Comparison of ENCODE assay signal across 8 cellular contexts in the genomic region with DNA sequence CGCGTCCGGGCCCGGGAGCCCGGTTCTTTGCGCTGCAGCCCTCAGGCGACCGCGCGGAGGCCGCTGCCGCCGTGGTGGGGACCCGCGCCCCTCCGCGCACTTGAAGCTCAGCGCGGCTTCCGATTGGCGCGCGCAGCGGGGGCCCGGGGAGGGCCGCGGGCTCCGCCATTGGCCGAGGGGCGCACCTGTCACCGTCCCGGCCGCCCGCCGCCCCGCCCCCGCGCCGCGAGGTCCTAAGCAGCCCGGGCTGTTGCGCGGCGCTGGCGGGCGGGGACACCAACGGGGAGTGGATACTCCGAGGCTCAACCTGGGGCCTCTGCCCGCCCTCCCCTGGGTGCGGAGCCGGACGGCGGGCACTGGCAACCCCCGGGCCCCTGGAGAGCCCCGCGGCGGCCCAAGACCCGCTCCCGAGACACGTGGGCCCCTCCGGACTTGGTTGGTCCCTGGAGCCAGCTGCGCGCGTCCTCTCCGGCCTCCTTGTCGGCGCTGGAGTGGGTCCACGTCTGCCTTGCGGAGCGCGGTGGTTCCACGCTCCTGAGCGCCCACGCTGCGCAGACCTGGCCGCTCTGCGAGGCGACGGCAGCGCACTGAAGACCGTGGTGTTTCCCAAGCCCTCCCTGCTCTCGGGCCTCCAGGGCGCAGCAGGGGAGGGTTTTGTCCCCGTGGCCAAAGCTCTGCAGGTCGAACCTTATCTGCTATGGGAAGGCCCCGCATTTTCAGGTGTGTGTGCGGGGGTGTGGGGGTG. TPM values are rescaled to one million over a fixed set of nuclear protein-coding genes. Genes with fewer than 3 reads are reported as not detected.
DNase-seq lines count a peak whose midpoint lies in the region; ATAC-seq and TF ChIP-seq lines count a peak whose summit lies in the region.

Gene MNX1, minus strand, starts transcription at position 76 of the 745 bp plus-strand sequence. CDS start 313 bp downstream, outside the sequence.

- peak; percentile 77 for ATAC-seq in GM21723 (IDR thresholded peaks at IDR 0.05; ENCODE audit: unreplicated experiment)

- H3K9ac ChIP-seq in HUES64 (ENCODE audit: low read depth, low read length), result no peak within 1 kb of the TSS

- H3K36me3 ChIP-seq in HUES64 (ENCODE audit: insufficient read depth, low read length), result no peaks in the 10 kb centered on the region

- no peak within 1 kb of the TSS for H3K27ac ChIP-seq in HUES64 (ENCODE audit: low read depth, low read length)

- TF ChIP-seq POLR2A in GM10847 (IDR thresholded peaks at IDR 0.05; ENCODE audit: extremely low read depth, insufficient read length), result peak; percentile 68

- peaks cover 3% of the 10 kb centered on the region; the same call in 1 of the 2 replicates for H3K9me3 ChIP-seq in HUES64 (ENCODE audit: insufficient read depth, low read depth, low read length)

- peaks cover 98% of the 10 kb centered on the region for H3K27me3 ChIP-seq in HUES64 (ENCODE audit: insufficient read depth, low read length)

- DNase-seq in RPMI7951 (ENCODE audit: low read depth) (peak; percentile 78), astrocyte of the hippocampus (ENCODE audit: low read depth, low spot score) (peak; percentile 79), kidney glomerular epithelial cell (lab: John Stamatoyannopoulos, UW) (peak; percentile 28), NOMO-1 treated with DMSO at 0.1 percent for 48 hours (lab: John Stamatoyannopoulos, UW; ENCODE audit: unreplicated experiment) (no peak)
- peak; percentile 13 for DNase-seq in stimulated activated CD8-positive, alpha-beta memory T cell treated with anti-CD3 and anti-CD28 coated beads, Interleukin-7, amount 100 ng/mL, for 24 hours (ENCODE audit: low read depth)

- under 1% methylated on average over 87 of the region's 87 CpGs for WGBS in HUES64

- H3K4me3 ChIP-seq in HUES64 (ENCODE audit: low read length), result peak within 1 kb of the TSS; percentile 53

- H3K4me1 ChIP-seq in HUES64 (ENCODE audit: insufficient read depth, low read length), result peaks cover 21% of the 10 kb centered on the region

RNA-seq across cellular contexts. Expression of gene MNX1, which starts in this region (rescaled TPM):
- 0.30 TPM for polyA plus RNA-seq in HUES64 (2013, experiment 1 of 2)
- polyA plus RNA-seq in HUES64 (2013, experiment 2 of 2), result 0.44 TPM
- total RNA-seq in RPMI7951 (2014; rRNA removed; shearing (Covaris generic)), result 1.8 and 2.0 TPM in 2 replicates
